Comparison of ENCODE assay signal across 13 cellular contexts in genomic region chr16:4678596-4678995, GRCh38. TPM values are rescaled to one million over a fixed set of nuclear protein-coding genes. Genes with fewer than 3 reads are reported as not detected.
DNase-seq lines count a peak whose midpoint lies in the region; ATAC-seq and TF ChIP-seq lines count a peak whose summit lies in the region.
"Had no signal": no experiment of that assay in that cellular context is flagged by ENCODE, and none has a peak within 500 bp of the region (broad histone marks: within the 10 kb centered on the region; RNA-seq: fewer than 3 reads in every experiment).

No MANE protein-coding gene starts in this region.

- no peak overlapping the region for H3K4me3 Mint-ChIP-seq in activated CD4-positive, alpha-beta T cell treated with anti-CD3 and anti-CD28 coated beads, Interleukin-2, amount 10 ng/mL, durations not matched to agents 24 days and 14 days
- no peak overlapping the region for H3K4me3 Mint-ChIP-seq in brain
- peak overlapping the region in 3 of 10 donors; percentile 25 to 45 (median 40) for H3K4me3 Mint-ChIP-seq in naive thymus-derived CD8-positive, alpha-beta T cell

- no peak overlapping the region for H3K4me3 ChIP-seq in HL-60 (replicated peaks; ENCODE audit: insufficient read depth, low read length)
- H3K4me3 ChIP-seq: adrenal gland had no signal

- intact Hi-C loops in activated CD4-positive, alpha-beta T cell treated with anti-CD3 and anti-CD28 coated beads, Interleukin-2, amount 10 ng/mL, durations not matched to agents 24 days and 14 days (cut with micrococcal nuclease): no loop called here

- TF ChIP-seq CTCF in HL-60 (IDR thresholded peaks at IDR 0.05; ENCODE audit: insufficient read depth, low read length) (no peak), brain (conservative IDR thresholded peaks at IDR 0.05) (no peak)

- no peak for ATAC-seq in naive thymus-derived CD8-positive, alpha-beta T cell
- no peak for ATAC-seq in GM18870 (IDR thresholded peaks at IDR 0.05; ENCODE audit: unreplicated experiment)
- no peak for ATAC-seq in GM19463 (IDR thresholded peaks at IDR 0.05; ENCODE audit: unreplicated experiment)

- H3K27me3 ChIP-seq in HL-60 (ENCODE audit: insufficient read depth, poor library complexity, severe bottlenecking): no peaks in the 10 kb centered on the region
- H3K27me3 ChIP-seq: adrenal gland had no signal

- no peak for DNase-seq in activated CD4-positive, alpha-beta T cell treated with anti-CD3 and anti-CD28 coated beads, Interleukin-2, amount 10 ng/mL, durations not matched to agents 24 days and 14 days
- DNase-seq in activated CD4-positive, alpha-beta T cell treated with anti-CD3 and anti-CD28 coated beads for 48 hours: no peak
- DNase-seq in HL-60 (ENCODE audit: low read depth in 1 of 2, low spot score in 1 of 2) (no peak), NCI-H82 treated with DMSO at 0.1 percent for 48 hours (lab: John Stamatoyannopoulos, UW; ENCODE audit: unreplicated experiment) (no peak)
- no peak for DNase-seq in naive thymus-derived CD8-positive, alpha-beta T cell
- DNase-seq: GOT3, mesenchymal stem cell, NCI-H1105 treated with DMSO at 0.1 percent for 48 hours, NCI-H446 treated with DMSO at 0.1 percent for 48 hours had no signal

- H3K9me3 Mint-ChIP-seq in activated CD4-positive, alpha-beta T cell treated with anti-CD3 and anti-CD28 coated beads, Interleukin-2, amount 10 ng/mL, durations not matched to agents 24 days and 14 days: no peaks in the 10 kb centered on the region
- H3K9me3 Mint-ChIP-seq in brain: no peaks in the 10 kb centered on the region
- H3K9me3 Mint-ChIP-seq in naive thymus-derived CD8-positive, alpha-beta T cell: no peaks in the 10 kb centered on the region

- peak overlapping the region; percentile 73 for H3K27ac Mint-ChIP-seq in activated CD4-positive, alpha-beta T cell treated with anti-CD3 and anti-CD28 coated beads, Interleukin-2, amount 10 ng/mL, durations not matched to agents 24 days and 14 days
- peak overlapping the region in 3 of 5 experiments; percentile 2 to 67 (median 2) for H3K27ac Mint-ChIP-seq in brain
- H3K27ac Mint-ChIP-seq in naive thymus-derived CD8-positive, alpha-beta T cell: peak overlapping the region; percentile 71 to 99 (median 88)

- peak overlapping the region; percentile 99 for H3K27ac ChIP-seq in HL-60 (replicated peaks)

- POLR2A ChIA-PET in naive thymus-derived CD8-positive, alpha-beta T cell (lab: Charles Lee): no interaction called here

- H3K27me3 Mint-ChIP-seq in activated CD4-positive, alpha-beta T cell treated with anti-CD3 and anti-CD28 coated beads, Interleukin-2, amount 10 ng/mL, durations not matched to agents 24 days and 14 days: no peaks in the 10 kb centered on the region
- no peaks in the 10 kb centered on the region for H3K27me3 Mint-ChIP-seq in brain
- no peaks in the 10 kb centered on the region for H3K27me3 Mint-ChIP-seq in naive thymus-derived CD8-positive, alpha-beta T cell

- H3K4me1 Mint-ChIP-seq in activated CD4-positive, alpha-beta T cell treated with anti-CD3 and anti-CD28 coated beads, Interleukin-2, amount 10 ng/mL, durations not matched to agents 24 days and 14 days: peaks cover 26% of the 10 kb centered on the region
- H3K4me1 Mint-ChIP-seq in brain: no peaks in the 10 kb centered on the region
- peaks cover 19 to 64% (median 48%) of the 10 kb centered on the region in 4 donors for H3K4me1 Mint-ChIP-seq in naive thymus-derived CD8-positive, alpha-beta T cell

- H3K36me3 Mint-ChIP-seq in activated CD4-positive, alpha-beta T cell treated with anti-CD3 and anti-CD28 coated beads, Interleukin-2, amount 10 ng/mL, durations not matched to agents 24 days and 14 days (ENCODE audit: low read depth): peaks cover 30% of the 10 kb centered on the region
- H3K36me3 Mint-ChIP-seq in brain: peaks cover 6% of the 10 kb centered on the region
- H3K36me3 Mint-ChIP-seq in naive thymus-derived CD8-positive, alpha-beta T cell: peaks cover 0 to 22% (median 0%) of the 10 kb centered on the region in 3 donors

RNA-seq across cellular contexts. Expression of gene NUDT16L1, which starts 14.8 kb away (rescaled TPM):
- 35.4 and 36.1 TPM in 2 replicates for total RNA-seq in activated CD4-positive, alpha-beta T cell treated with anti-CD3 and anti-CD28 coated beads, Interleukin-2, amount 10 ng/mL, durations not matched to agents 24 days and 14 days
- polyA plus RNA-seq in brain (ENCODE audit: insufficient read depth, low read depth, low replicate concordance): 78.7 TPM
- total RNA-seq in naive thymus-derived CD8-positive, alpha-beta T cell: 10 to 100 TPM; 56.7 to 59.3 TPM
- 100 to 1,000 TPM in 2 of 3 donors, 10 to 100 TPM in 1; 90.0 to 131 (median 119) TPM for polyA plus RNA-seq in naive thymus-derived CD8-positive, alpha-beta T cell

RNA-seq across cellular contexts. Expression of gene MGRN1, which starts 54.0 kb away (rescaled TPM):
- total RNA-seq in activated CD4-positive, alpha-beta T cell treated with anti-CD3 and anti-CD28 coated beads, Interleukin-2, amount 10 ng/mL, durations not matched to agents 24 days and 14 days: 103 and 108 TPM in 2 replicates
- 63.1 TPM for polyA plus RNA-seq in brain (ENCODE audit: insufficient read depth, low read depth, low replicate concordance)
- 10 to 100 TPM; 66.4 to 70.5 TPM for total RNA-seq in naive thymus-derived CD8-positive, alpha-beta T cell
- 1 to 10 TPM; 4.5 to 5.8 (median 5.6) TPM for polyA plus RNA-seq in naive thymus-derived CD8-positive, alpha-beta T cell

RNA-seq across cellular contexts. Expression of gene ANKS3, which starts 55.5 kb away (rescaled TPM):
- total RNA-seq in activated CD4-positive, alpha-beta T cell treated with anti-CD3 and anti-CD28 coated beads, Interleukin-2, amount 10 ng/mL, durations not matched to agents 24 days and 14 days: 21.8 and 22.3 TPM in 2 replicates
- 6.2 TPM for polyA plus RNA-seq in brain (ENCODE audit: insufficient read depth, low read depth, low replicate concordance)
- 10 to 100 TPM; 31.5 to 37.0 TPM for total RNA-seq in naive thymus-derived CD8-positive, alpha-beta T cell
- 1 to 10 TPM; 4.3 to 9.0 (median 4.5) TPM for polyA plus RNA-seq in naive thymus-derived CD8-positive, alpha-beta T cell

RNA-seq across cellular contexts. Expression of gene DNAAF8, which starts 55.7 kb away (rescaled TPM):
- total RNA-seq in activated CD4-positive, alpha-beta T cell treated with anti-CD3 and anti-CD28 coated beads, Interleukin-2, amount 10 ng/mL, durations not matched to agents 24 days and 14 days: not detected in 2 replicates
- 3.5 TPM for polyA plus RNA-seq in brain (ENCODE audit: insufficient read depth, low read depth, low replicate concordance)
- total RNA-seq in naive thymus-derived CD8-positive, alpha-beta T cell: under 1 TPM; 0.26 to 0.30 TPM
- polyA plus RNA-seq in naive thymus-derived CD8-positive, alpha-beta T cell: under 1 TPM in 2 of 3 donors, not detected in 1; 0.34 to 0.48 TPM

Comparison
In these comparisons a context has a peak if more than half of its experiments do, and no peak if none do; other contexts are left out.
1. H3K27ac Mint-ChIP-seq: peak in every context shown above with its lines; median percentile 88 in naive thymus-derived CD8-positive, alpha-beta T cell; 73 in activated CD4-positive, alpha-beta T cell treated with anti-CD3 and anti-CD28 coated beads, Interleukin-2, amount 10 ng/mL, durations not matched to agents 24 days and 14 days; 2 in brain.